In genomic region chr18:80133124-80133523, GRCh38 we compare ENCODE assay signal across 18 cellular contexts. TPM values are rescaled to one million over a fixed set of nuclear protein-coding genes. Genes with fewer than 3 reads are reported as not detected.
DNase-seq lines count a peak whose midpoint lies in the region; ATAC-seq, FAIRE-seq and TF ChIP-seq lines count a peak whose summit lies in the region.
"Had no signal": no experiment of that assay in that cellular context is flagged by ENCODE, and none has a peak within 500 bp of the region (broad histone marks: within the 10 kb centered on the region; RNA-seq: fewer than 3 reads in every experiment).

No MANE protein-coding gene starts in this region.

- peak overlapping the region; percentile 75 for H3K27ac Mint-ChIP-seq in activated CD8-positive, alpha-beta T cell treated with anti-CD3 and anti-CD28 coated beads, Interleukin-2, amount 10 ng/mL, durations not matched to agents 7 days and 5 days
- H3K27ac Mint-ChIP-seq in activated CD8-positive, alpha-beta T cell treated with anti-CD3 and anti-CD28 coated beads for 36 hours: no peak overlapping the region
- H3K27ac Mint-ChIP-seq in T-helper 2 cell treated with Interferon-gamma antibody and Interleukin-4, amounts not matched to agents 5 μg/mL and 100 μg/mL, for 36 hours: peak overlapping the region; percentile 75
- peak overlapping the region in 6 of 10 donors; percentile 22 to 76 (median 30) for H3K27ac Mint-ChIP-seq in naive thymus-derived CD8-positive, alpha-beta T cell
- H3K27ac Mint-ChIP-seq in activated T-helper 17 cell treated with anti-CD3 and anti-CD28 coated beads, Interleukin-2, amount 50 U/mL, for 72 hours: no peak overlapping the region

- DNase-seq in activated CD8-positive, alpha-beta T cell treated with anti-CD3 and anti-CD28 coated beads, Interleukin-2, amount 10 ng/mL, durations not matched to agents 7 days and 5 days: no peak
- DNase-seq in activated CD8-positive, alpha-beta T cell treated with anti-CD3 and anti-CD28 coated beads for 36 hours: no peak
- no peak for DNase-seq in GM19239 (ENCODE audit: insufficient read length, low spot score)
- no peak for DNase-seq in T-helper 2 cell treated with Interferon-gamma antibody and Interleukin-4, amounts not matched to agents 5 μg/mL and 100 μg/mL, for 36 hours (ENCODE audit: low spot score)
- DNase-seq in naive thymus-derived CD8-positive, alpha-beta T cell: no peak
- no peak for DNase-seq in ascending aorta (ENCODE audit: low spot score in 2 of 2)
- DNase-seq: Caco-2, DMS53, NCI-H1048, NCI-H69, PC-3 had no signal

- H3K27me3 Mint-ChIP-seq in activated CD8-positive, alpha-beta T cell treated with anti-CD3 and anti-CD28 coated beads, Interleukin-2, amount 10 ng/mL, durations not matched to agents 7 days and 5 days (ENCODE audit: low read depth): no peaks in the 10 kb centered on the region
- no peaks in the 10 kb centered on the region for H3K27me3 Mint-ChIP-seq in activated CD8-positive, alpha-beta T cell treated with anti-CD3 and anti-CD28 coated beads for 36 hours
- H3K27me3 Mint-ChIP-seq in T-helper 2 cell treated with Interferon-gamma antibody and Interleukin-4, amounts not matched to agents 5 μg/mL and 100 μg/mL, for 36 hours (ENCODE audit: low read depth): no peaks in the 10 kb centered on the region
- H3K27me3 Mint-ChIP-seq in naive thymus-derived CD8-positive, alpha-beta T cell: no peaks in the 10 kb centered on the region
- H3K27me3 Mint-ChIP-seq in activated T-helper 17 cell treated with anti-CD3 and anti-CD28 coated beads, Interleukin-2, amount 50 U/mL, for 72 hours: no peaks in the 10 kb centered on the region

- CTCF ChIA-PET in activated CD8-positive, alpha-beta T cell treated with anti-CD3 and anti-CD28 coated beads, Interleukin-2, amount 10 ng/mL, durations not matched to agents 7 days and 5 days (lab: Charles Lee): interaction anchor here (1.2 kb wide), 1 partner anchor 11 kb away, joined by 4 read pairs; no protein-coding TSS in a partner anchor
- CTCF ChIA-PET in activated CD8-positive, alpha-beta T cell treated with anti-CD3 and anti-CD28 coated beads for 36 hours (lab: Charles Lee): interaction anchor here (3.0 kb wide), 1 partner anchor 25 kb away, joined by 11 read pairs; no protein-coding TSS in a partner anchor

- no peak for TF ChIP-seq POLR2A in gastroesophageal sphincter (IDR thresholded peaks at IDR 0.05)

- ATAC-seq in activated CD8-positive, alpha-beta T cell treated with anti-CD3 and anti-CD28 coated beads, Interleukin-2, amount 10 ng/mL, durations not matched to agents 7 days and 5 days: peak; percentile 49
- ATAC-seq in activated CD8-positive, alpha-beta T cell treated with anti-CD3 and anti-CD28 coated beads for 36 hours: no peak
- ATAC-seq in naive thymus-derived CD8-positive, alpha-beta T cell: no peak
- no peak for ATAC-seq in activated T-helper 17 cell treated with anti-CD3 and anti-CD28 coated beads, Interleukin-2, amount 50 U/mL, for 72 hours (replicated peaks)
- ATAC-seq in gastroesophageal sphincter: no peak
- ATAC-seq: HCT116, PC-3 had no signal

- FAIRE-seq in GM19239 (lab: Jason Lieb, UNC): peak; percentile 57
- FAIRE-seq: A204.1, GM18507, HTR-8/SVneo had no signal

- H3K27ac ChIP-seq in ascending aorta (no peak overlapping the region), gastroesophageal sphincter (no peak overlapping the region)
- H3K27ac ChIP-seq: C4-2B had no signal

- TF ChIP-seq CTCF in activated CD8-positive, alpha-beta T cell treated with anti-CD3 and anti-CD28 coated beads for 36 hours (IDR thresholded peaks at IDR 0.05): no peak
- TF ChIP-seq CTCF in ascending aorta (IDR thresholded peaks at IDR 0.05) (no peak), gastroesophageal sphincter (IDR thresholded peaks at IDR 0.05) (no peak)

- no peak overlapping the region for H3K4me3 Mint-ChIP-seq in activated CD8-positive, alpha-beta T cell treated with anti-CD3 and anti-CD28 coated beads, Interleukin-2, amount 10 ng/mL, durations not matched to agents 7 days and 5 days
- no peak overlapping the region for H3K4me3 Mint-ChIP-seq in activated CD8-positive, alpha-beta T cell treated with anti-CD3 and anti-CD28 coated beads for 36 hours
- H3K4me3 Mint-ChIP-seq in T-helper 2 cell treated with Interferon-gamma antibody and Interleukin-4, amounts not matched to agents 5 μg/mL and 100 μg/mL, for 36 hours: no peak overlapping the region
- H3K4me3 Mint-ChIP-seq in naive thymus-derived CD8-positive, alpha-beta T cell: no peak overlapping the region
- no peak overlapping the region for H3K4me3 Mint-ChIP-seq in activated T-helper 17 cell treated with anti-CD3 and anti-CD28 coated beads, Interleukin-2, amount 50 U/mL, for 72 hours

- H3K4me3 ChIP-seq in ascending aorta (no peak overlapping the region), gastroesophageal sphincter (no peak overlapping the region)

- no peaks in the 10 kb centered on the region for H3K9me3 Mint-ChIP-seq in activated CD8-positive, alpha-beta T cell treated with anti-CD3 and anti-CD28 coated beads, Interleukin-2, amount 10 ng/mL, durations not matched to agents 7 days and 5 days (ENCODE audit: insufficient read depth)
- no peaks in the 10 kb centered on the region for H3K9me3 Mint-ChIP-seq in activated CD8-positive, alpha-beta T cell treated with anti-CD3 and anti-CD28 coated beads for 36 hours
- no peaks in the 10 kb centered on the region for H3K9me3 Mint-ChIP-seq in T-helper 2 cell treated with Interferon-gamma antibody and Interleukin-4, amounts not matched to agents 5 μg/mL and 100 μg/mL, for 36 hours
- H3K9me3 Mint-ChIP-seq in naive thymus-derived CD8-positive, alpha-beta T cell: no peaks in the 10 kb centered on the region
- no peaks in the 10 kb centered on the region for H3K9me3 Mint-ChIP-seq in activated T-helper 17 cell treated with anti-CD3 and anti-CD28 coated beads, Interleukin-2, amount 50 U/mL, for 72 hours

- H3K4me1 Mint-ChIP-seq in activated CD8-positive, alpha-beta T cell treated with anti-CD3 and anti-CD28 coated beads, Interleukin-2, amount 10 ng/mL, durations not matched to agents 7 days and 5 days (ENCODE audit: low read depth): peaks cover 45% of the 10 kb centered on the region
- H3K4me1 Mint-ChIP-seq in activated CD8-positive, alpha-beta T cell treated with anti-CD3 and anti-CD28 coated beads for 36 hours (ENCODE audit: low read depth): peaks cover 34% of the 10 kb centered on the region
- peaks cover 30% of the 10 kb centered on the region for H3K4me1 Mint-ChIP-seq in T-helper 2 cell treated with Interferon-gamma antibody and Interleukin-4, amounts not matched to agents 5 μg/mL and 100 μg/mL, for 36 hours (ENCODE audit: low read depth)
- peaks cover 22 to 48% (median 35%) of the 10 kb centered on the region in 4 donors for H3K4me1 Mint-ChIP-seq in naive thymus-derived CD8-positive, alpha-beta T cell
- peaks cover 10% of the 10 kb centered on the region for H3K4me1 Mint-ChIP-seq in activated T-helper 17 cell treated with anti-CD3 and anti-CD28 coated beads, Interleukin-2, amount 50 U/mL, for 72 hours

- POLR2A ChIA-PET in activated CD8-positive, alpha-beta T cell treated with anti-CD3 and anti-CD28 coated beads, Interleukin-2, amount 10 ng/mL, durations not matched to agents 7 days and 5 days (lab: Charles Lee): no interaction called here
- POLR2A ChIA-PET in activated CD8-positive, alpha-beta T cell treated with anti-CD3 and anti-CD28 coated beads for 36 hours (lab: Charles Lee): no interaction called here
- POLR2A ChIA-PET in naive thymus-derived CD8-positive, alpha-beta T cell (lab: Charles Lee): no interaction called here

- H3K36me3 ChIP-seq in ascending aorta (peaks cover 38 to 46% of the 10 kb centered on the region in 2 donors), gastroesophageal sphincter (peaks cover 3 to 63% of the 10 kb centered on the region in 2 donors)

- TF ChIP-seq EP300 in gastroesophageal sphincter (IDR thresholded peaks at IDR 0.05): no peak

- peaks cover 52% of the 10 kb centered on the region for H3K36me3 Mint-ChIP-seq in activated CD8-positive, alpha-beta T cell treated with anti-CD3 and anti-CD28 coated beads, Interleukin-2, amount 10 ng/mL, durations not matched to agents 7 days and 5 days (ENCODE audit: low read depth)
- peaks cover 62% of the 10 kb centered on the region for H3K36me3 Mint-ChIP-seq in activated CD8-positive, alpha-beta T cell treated with anti-CD3 and anti-CD28 coated beads for 36 hours (ENCODE audit: low read depth)
- H3K36me3 Mint-ChIP-seq in T-helper 2 cell treated with Interferon-gamma antibody and Interleukin-4, amounts not matched to agents 5 μg/mL and 100 μg/mL, for 36 hours (ENCODE audit: low read depth): peaks cover 42% of the 10 kb centered on the region
- peaks cover 14 to 66% (median 44%) of the 10 kb centered on the region in 3 donors for H3K36me3 Mint-ChIP-seq in naive thymus-derived CD8-positive, alpha-beta T cell
- H3K36me3 Mint-ChIP-seq in activated T-helper 17 cell treated with anti-CD3 and anti-CD28 coated beads, Interleukin-2, amount 50 U/mL, for 72 hours (ENCODE audit: low read depth): peaks cover 97% of the 10 kb centered on the region

- H3K9me3 ChIP-seq in ascending aorta (no peaks in the 10 kb centered on the region), gastroesophageal sphincter (no peaks in the 10 kb centered on the region)
- H3K9me3 ChIP-seq: Caco-2 had no signal

- intact Hi-C loops in activated CD8-positive, alpha-beta T cell treated with anti-CD3 and anti-CD28 coated beads for 36 hours (cut with micrococcal nuclease): no loop called here
- intact Hi-C loops in ascending aorta (cut with DNase I): no loop called here

- H3K4me1 ChIP-seq in ascending aorta: no peaks in the 10 kb centered on the region
- H3K4me1 ChIP-seq in gastroesophageal sphincter: peaks cover 0 to 17% (median 0%) of the 10 kb centered on the region in 3 donors
- H3K4me1 ChIP-seq: Caco-2 had no signal

- no peaks in the 10 kb centered on the region for H3K27me3 ChIP-seq in ascending aorta
- no peaks in the 10 kb centered on the region for H3K27me3 ChIP-seq in gastroesophageal sphincter

- WGBS in gastroesophageal sphincter (ENCODE audit: low coverage in 1 of 2), 2 donors: 64 to 73% methylated on average over 1 of the region's 1 CpG

RNA-seq across cellular contexts. Expression of gene ADNP2, which starts 24.1 kb away (rescaled TPM):
- 10 to 100 TPM; 23.5 to 24.5 TPM for total RNA-seq in activated CD8-positive, alpha-beta T cell treated with anti-CD3 and anti-CD28 coated beads, Interleukin-2, amount 10 ng/mL, durations not matched to agents 7 days and 5 days
- 10 to 100 TPM; 22.1 to 22.5 TPM for total RNA-seq in activated CD8-positive, alpha-beta T cell treated with anti-CD3 and anti-CD28 coated beads for 36 hours
- 10 to 100 TPM; 22.7 to 25.5 TPM for total RNA-seq in naive thymus-derived CD8-positive, alpha-beta T cell
- 10 to 100 TPM in 1 of 3 donors, 1 to 10 TPM in 2; 8.1 to 11.7 (median 9.2) TPM for polyA plus RNA-seq in naive thymus-derived CD8-positive, alpha-beta T cell
- 10 to 100 TPM; 31.8 to 34.9 TPM for total RNA-seq in activated T-helper 17 cell treated with anti-CD3 and anti-CD28 coated beads, Interleukin-2, amount 50 U/mL, for 72 hours
- 6.8 TPM for total RNA-seq in ascending aorta
- total RNA-seq in gastroesophageal sphincter: 10 to 100 TPM; 15.0 to 22.3 (median 17.7) TPM

Comparison
In these comparisons a context has a peak if more than half of its experiments do, and no peak if none do; other contexts are left out.
1. H3K27ac Mint-ChIP-seq: peak in activated CD8-positive, alpha-beta T cell treated with anti-CD3 and anti-CD28 coated beads, Interleukin-2, amount 10 ng/mL, durations not matched to agents 7 days and 5 days (single experiment), T-helper 2 cell treated with Interferon-gamma antibody and Interleukin-4, amounts not matched to agents 5 μg/mL and 100 μg/mL, for 36 hours (single experiment) and naive thymus-derived CD8-positive, alpha-beta T cell (6 of 10); none in activated CD8-positive, alpha-beta T cell treated with anti-CD3 and anti-CD28 coated beads for 36 hours (single experiment) and activated T-helper 17 cell treated with anti-CD3 and anti-CD28 coated beads, Interleukin-2, amount 50 U/mL, for 72 hours (single experiment).